In genomic region chr5:119411291-119411934, GRCh38 we compare ENCODE assay signal across 8 cellular contexts. TPM values are rescaled to one million over a fixed set of nuclear protein-coding genes. Genes with fewer than 3 reads are reported as not detected.
DNase-seq lines count a peak whose midpoint lies in the region; ATAC-seq and TF ChIP-seq lines count a peak whose summit lies in the region.

No MANE protein-coding gene starts in this region.

- peak overlapping the region; percentile 51 to 66 (median 58) for H3K4me3 ChIP-seq in esophagus muscularis mucosa
- peak overlapping the region; percentile 66 for H3K4me3 ChIP-seq in parathyroid adenoma (ENCODE audit: low read depth, low read length)

- no peaks in the 10 kb centered on the region for H3K27me3 ChIP-seq in esophagus muscularis mucosa
- H3K27me3 ChIP-seq in parathyroid adenoma (ENCODE audit: control insufficient read depth, insufficient read depth, low read length): no peaks in the 10 kb centered on the region

- H3K4me2 ChIP-seq in parathyroid adenoma (ENCODE audit: low read length): peak overlapping the region; percentile 76

- TF ChIP-seq CTCF in esophagus muscularis mucosa (IDR thresholded peaks at IDR 0.05) (no peak), parathyroid adenoma (IDR thresholded peaks at IDR 0.05) (no peak)

- H3K36me3 ChIP-seq in esophagus muscularis mucosa (no peaks in the 10 kb centered on the region), parathyroid adenoma (ENCODE audit: control insufficient read depth, insufficient read depth, low read length) (no peaks in the 10 kb centered on the region)

- H2AFZ ChIP-seq in parathyroid adenoma: peak overlapping the region; percentile 76

- DNase-seq in RPMI8226 (peak; percentile 11), esophagus muscularis mucosa (ENCODE audit: extremely low spot score) (no peak), dedifferentiated amniotic fluid mesenchymal stem cell (ENCODE audit: extremely low spot score) (no peak), NCI-H748 treated with DMSO at 0.1 percent for 48 hours (lab: John Stamatoyannopoulos, UW) (no peak)

- intact Hi-C loops in esophagus muscularis mucosa (cut with DNase I): loop anchor here (5.0 to 10.0 kb wide), 5 partner anchors 54 to 424 kb away; partner anchors contain the start of genes DMXL1, DTWD2 and TNFAIP8

- TF ChIP-seq EP300 in esophagus muscularis mucosa (IDR thresholded peaks at IDR 0.05): no peak

- no peaks in the 10 kb centered on the region for H3K79me2 ChIP-seq in parathyroid adenoma

- H3K4me1 ChIP-seq in esophagus muscularis mucosa (peaks cover 8 to 23% (median 20%) of the 10 kb centered on the region in 4 donors), parathyroid adenoma (no peaks in the 10 kb centered on the region)

- 17% methylated on average over 9 of the region's 9 CpGs for WGBS in esophagus muscularis mucosa

- peak overlapping the region; percentile 74 to 83 (median 79) for H3K27ac ChIP-seq in esophagus muscularis mucosa (replicated peaks in 1 of 4)
- H3K27ac ChIP-seq in parathyroid adenoma: peak overlapping the region; percentile 45

- H3K9ac ChIP-seq in parathyroid adenoma: no peak overlapping the region

- no peak for TF ChIP-seq POLR2A in esophagus muscularis mucosa (IDR thresholded peaks at IDR 0.05; ENCODE audit: low read depth)

- H3K9me3 ChIP-seq in esophagus muscularis mucosa: no peaks in the 10 kb centered on the region
- no peaks in the 10 kb centered on the region for H3K9me3 ChIP-seq in parathyroid adenoma (ENCODE audit: control insufficient read depth, low read length)

- ATAC-seq in GM19395 (IDR thresholded peaks at IDR 0.05; ENCODE audit: unreplicated experiment) (peak; percentile 15), GM21717 (IDR thresholded peaks at IDR 0.05; ENCODE audit: unreplicated experiment) (no peak), GM18517 (IDR thresholded peaks at IDR 0.05; ENCODE audit: unreplicated experiment) (no peak)

RNA-seq across cellular contexts. Expression of gene HSD17B4, which starts 40.9 kb away (rescaled TPM):
- total RNA-seq in esophagus muscularis mucosa: 10 to 100 TPM; 71.6 to 90.6 (median 86.2) TPM

RNA-seq across cellular contexts. Expression of gene TNFAIP8, which starts 55.6 kb away (rescaled TPM):
- total RNA-seq in esophagus muscularis mucosa: 10 to 100 TPM; 20.2 to 26.2 (median 22.5) TPM
